Comparison of ENCODE assay signal across 17 cellular contexts in the genomic region with DNA sequence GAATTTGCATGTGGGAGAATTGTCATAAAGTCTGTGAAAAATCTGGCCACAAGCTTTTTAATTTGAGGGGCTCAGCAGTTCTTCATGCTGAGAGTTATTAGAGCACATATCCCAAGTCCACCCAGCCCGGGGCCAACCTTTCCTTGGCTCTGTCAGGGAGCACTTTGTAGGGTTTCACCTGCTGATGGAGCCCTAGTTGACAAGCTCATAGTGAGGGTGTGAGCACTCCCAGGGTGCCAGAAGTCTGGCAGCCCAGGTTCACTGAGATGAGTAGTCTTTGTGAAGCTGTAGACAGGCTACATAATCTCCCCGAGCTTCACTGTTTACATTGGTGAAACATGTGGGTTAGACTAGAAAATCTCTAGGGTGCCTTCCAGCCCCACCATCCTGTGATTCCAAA.
DNase-seq lines count a peak whose midpoint lies in the region; ATAC-seq and TF ChIP-seq lines count a peak whose summit lies in the region.
"Had no signal": no experiment of that assay in that cellular context is flagged by ENCODE, and none has a peak within 500 bp of the region (broad histone marks: within the 10 kb centered on the region; RNA-seq: fewer than 3 reads in every experiment).

No MANE protein-coding gene starts in this region.

- H2AFZ ChIP-seq in osteoblast (ENCODE audit: low read length) (peak overlapping the region; percentile 48), MM.1S (ENCODE audit: low read length) (no peak overlapping the region)

- no peaks in the 10 kb centered on the region for H3K9me2 ChIP-seq in MM.1S (replicated peaks; ENCODE audit: insufficient read depth, low read length)

- no peaks in the 10 kb centered on the region for H4K20me1 ChIP-seq in osteoblast (ENCODE audit: insufficient read depth, low read length)
- no peaks in the 10 kb centered on the region for H4K20me1 ChIP-seq in MM.1S (ENCODE audit: insufficient read depth, low read length)

- H3K4me1 Mint-ChIP-seq in T-helper 17 cell = no peaks in the 10 kb centered on the region
- H3K4me1 Mint-ChIP-seq: activated CD4-positive, alpha-beta memory T cell treated with anti-CD3 and anti-CD28 coated beads, Interleukin-2, amount 10 ng/mL, durations not matched to agents 7 days and 5 days had no signal

- peaks cover 21% of the 10 kb centered on the region for H3K4me1 ChIP-seq in osteoblast (ENCODE audit: insufficient read depth, low read length)
- H3K4me1 ChIP-seq in MM.1S (ENCODE audit: low read length) = no peaks in the 10 kb centered on the region
- H3K4me1 ChIP-seq: uterus had no signal

- no peaks in the 10 kb centered on the region for H3K36me3 ChIP-seq in osteoblast (ENCODE audit: insufficient read depth, low read length)
- no peaks in the 10 kb centered on the region for H3K36me3 ChIP-seq in MM.1S (replicated peaks; ENCODE audit: insufficient read depth, low read length)
- H3K36me3 ChIP-seq: uterus had no signal

- H3K27me3 ChIP-seq in osteoblast (ENCODE audit: insufficient read depth, low read length) = no peaks in the 10 kb centered on the region
- H3K27me3 ChIP-seq in MM.1S (replicated peaks; ENCODE audit: insufficient read depth, low read length) = no peaks in the 10 kb centered on the region
- H3K27me3 ChIP-seq: uterus had no signal

- no peak for TF ChIP-seq CTCF in osteoblast (IDR thresholded peaks at IDR 0.05; ENCODE audit: extremely low read depth, low read depth, low read length)
- no peak for TF ChIP-seq CTCF in MM.1S (IDR thresholded peaks at IDR 0.05; ENCODE audit: low read length)

- CTCF ChIA-PET in HEK293T (lab: Yijun Ruan, JAX) = interaction anchor here (0.6 kb wide), 1 partner anchor 49 kb away, joined by 3 read pairs; no protein-coding TSS in a partner anchor

- POLR2A ChIA-PET in HEK293T (lab: Yijun Ruan, JAX) = interaction anchor here (0.9 kb wide), 1 partner anchor 97 kb away, joined by 3 read pairs; no protein-coding TSS in a partner anchor

- H3K27ac Mint-ChIP-seq in T-helper 17 cell = no peak overlapping the region
- H3K27ac Mint-ChIP-seq: activated CD4-positive, alpha-beta memory T cell treated with anti-CD3 and anti-CD28 coated beads, Interleukin-2, amount 10 ng/mL, durations not matched to agents 7 days and 5 days; activated T-helper 1 cell treated with anti-CD3 and anti-CD28 coated beads, Interleukin-12 subunit alpha, Interleukin-12 subunit beta, Interleukin-2, Interleukin-4 antibody, amounts not matched to agents 30 ng/mL and 10 ng/mL and 1 ng/mL, durations not matched to agents 14 hours and 24 hours and 36 hours; CD4-positive, alpha-beta T cell; stimulated activated naive CD8-positive, alpha-beta T cell treated with anti-CD3 and anti-CD28 coated beads, Interleukin-15, Interleukin-2, amounts not matched to agents 100 ng/mL and 50 ng/mL, for 24 hours had no signal

- H3K9ac ChIP-seq in MM.1S (ENCODE audit: low read length) = no peak overlapping the region

- H3K36me3 Mint-ChIP-seq in T-helper 17 cell (ENCODE audit: low read depth) = no peaks in the 10 kb centered on the region

- H3K27ac ChIP-seq in osteoblast (ENCODE audit: low read depth, low read length) (peak overlapping the region; percentile 2), MM.1S (ENCODE audit: low read length) (no peak overlapping the region)
- H3K27ac ChIP-seq: uterus had no signal

- H3K9me3 ChIP-seq in osteoblast (ENCODE audit: low read depth, low read length) = no peaks in the 10 kb centered on the region
- H3K9me3 ChIP-seq in T-helper 17 cell (ENCODE audit: control insufficient read depth, low read length, poor library complexity, severe bottlenecking) = no peaks in the 10 kb centered on the region
- H3K9me3 ChIP-seq in MM.1S (replicated peaks; ENCODE audit: insufficient read depth, low read length) = no peaks in the 10 kb centered on the region
- H3K9me3 ChIP-seq: uterus had no signal

- no peaks in the 10 kb centered on the region for H3K79me2 ChIP-seq in osteoblast (ENCODE audit: insufficient read depth, low read length)
- H3K79me2 ChIP-seq in MM.1S (ENCODE audit: low read length) = no peaks in the 10 kb centered on the region

- H3K27me3 Mint-ChIP-seq in T-helper 17 cell = peaks cover 22% of the 10 kb centered on the region
- H3K27me3 Mint-ChIP-seq: activated CD4-positive, alpha-beta memory T cell treated with anti-CD3 and anti-CD28 coated beads, Interleukin-2, amount 10 ng/mL, durations not matched to agents 7 days and 5 days; CD4-positive, alpha-beta T cell had no signal

- no peak for ATAC-seq in T-helper 17 cell
- ATAC-seq in HG03565 (IDR thresholded peaks at IDR 0.05; ENCODE audit: unreplicated experiment) = no peak
- ATAC-seq: left colon had no signal

- DNase-seq in NCI-H82 (lab: John Stamatoyannopoulos, UW) (peak; percentile 6), NCI-H82 treated with DMSO at 0.1 percent for 48 hours (lab: John Stamatoyannopoulos, UW; ENCODE audit: unreplicated experiment) (no peak), HEK293T (ENCODE audit: extremely low spot score) (peak; percentile 6), NAMALWA (ENCODE audit: low spot score) (peak; percentile 16), osteoblast (ENCODE audit: insufficient read length, low spot score, missing footprints) (no peak), T-helper 17 cell (no peak), MM.1S (no peak)
- DNase-seq: activated CD4-positive, alpha-beta memory T cell treated with anti-CD3 and anti-CD28 coated beads, Interleukin-2, amount 10 ng/mL, durations not matched to agents 7 days and 5 days; aorta; CD4-positive, alpha-beta T cell; left colon; SIG-M5; T-helper 9 cell; uterus had no signal

- no peaks in the 10 kb centered on the region for H3F3A ChIP-seq in MM.1S (ENCODE audit: insufficient read depth, low read length)

- no peak overlapping the region for H3K4me3 Mint-ChIP-seq in T-helper 17 cell
- H3K4me3 Mint-ChIP-seq: activated CD4-positive, alpha-beta memory T cell treated with anti-CD3 and anti-CD28 coated beads, Interleukin-2, amount 10 ng/mL, durations not matched to agents 7 days and 5 days; activated T-helper 1 cell treated with anti-CD3 and anti-CD28 coated beads, Interleukin-12 subunit alpha, Interleukin-12 subunit beta, Interleukin-2, Interleukin-4 antibody, amounts not matched to agents 30 ng/mL and 10 ng/mL and 1 ng/mL, durations not matched to agents 14 hours and 24 hours and 36 hours; CD4-positive, alpha-beta T cell; stimulated activated naive CD8-positive, alpha-beta T cell treated with anti-CD3 and anti-CD28 coated beads, Interleukin-15, Interleukin-2, amounts not matched to agents 100 ng/mL and 50 ng/mL, for 24 hours had no signal

- no peak overlapping the region for H3K4me2 ChIP-seq in osteoblast (ENCODE audit: insufficient read depth, low read length)
- H3K4me2 ChIP-seq in MM.1S (ENCODE audit: low read depth, low read length) = no peak overlapping the region

- H3K4me3 ChIP-seq in osteoblast (ENCODE audit: insufficient read depth, low read length) (no peak overlapping the region), MM.1S (ENCODE audit: low read length) (no peak overlapping the region)
- H3K4me3 ChIP-seq: uterus had no signal

TF ChIP-seq in HEK293T, 16 proteins besides CTCF, POLR2A, EP300 and RAD21:
- TF ChIP-seq NFRKB (IDR thresholded peaks at IDR 0.05) = no peak
- no peak for TF ChIP-seq SP1 (IDR thresholded peaks at IDR 0.05)
- no peak for TF ChIP-seq HDGF (IDR thresholded peaks at IDR 0.05; ENCODE audit: borderline replicate concordance)
- TF ChIP-seq ZNF384 (IDR thresholded peaks at IDR 0.05) = no peak
- TF ChIP-seq LEF1 (IDR thresholded peaks at IDR 0.05; ENCODE audit: borderline replicate concordance) = no peak
- no peak for TF ChIP-seq FOXK2 (IDR thresholded peaks at IDR 0.05)
- TF ChIP-seq ELF4 (IDR thresholded peaks at IDR 0.05) = no peak
- TF ChIP-seq SUZ12 (IDR thresholded peaks at IDR 0.05) = no peak
- no peak for TF ChIP-seq BHLHE40 (IDR thresholded peaks at IDR 0.05; ENCODE audit: borderline replicate concordance)
- TF ChIP-seq, protein P1, sequence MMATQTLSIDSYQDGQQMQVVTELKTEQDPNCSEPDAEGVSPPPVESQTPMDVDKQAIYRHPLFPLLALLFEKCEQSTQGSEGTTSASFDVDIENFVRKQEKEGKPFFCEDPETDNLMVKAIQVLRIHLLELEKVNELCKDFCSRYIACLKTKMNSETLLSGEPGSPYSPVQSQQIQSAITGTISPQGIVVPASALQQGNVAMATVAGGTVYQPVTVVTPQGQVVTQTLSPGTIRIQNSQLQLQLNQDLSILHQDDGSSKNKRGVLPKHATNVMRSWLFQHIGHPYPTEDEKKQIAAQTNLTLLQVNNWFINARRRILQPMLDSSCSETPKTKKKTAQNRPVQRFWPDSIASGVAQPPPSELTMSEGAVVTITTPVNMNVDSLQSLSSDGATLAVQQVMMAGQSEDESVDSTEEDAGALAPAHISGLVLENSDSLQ (IDR thresholded peaks at IDR 0.05) = no peak
- no peak for TF ChIP-seq FOXM1 (IDR thresholded peaks at IDR 0.05; ENCODE audit: borderline replicate concordance)
- TF ChIP-seq FOXA1 (IDR thresholded peaks at IDR 0.05) = no peak
- no peak for TF ChIP-seq CTBP1 (IDR thresholded peaks at IDR 0.05; ENCODE audit: borderline replicate concordance)
- no peak for TF ChIP-seq ARNT (IDR thresholded peaks at IDR 0.05)

Comparison
In these comparisons a context has a peak if more than half of its experiments do, and no peak if none do; other contexts are left out.
1. DNase-seq: peak in NCI-H82 (single experiment), HEK293T (single experiment) and NAMALWA (single experiment); none in NCI-H82 treated with DMSO at 0.1 percent for 48 hours (single experiment), osteoblast (single experiment), T-helper 17 cell (0 of 3) and MM.1S (single experiment).